In genomic region chr17:58006924-58007780, GRCh38 we compare ENCODE assay signal across 8 cellular contexts. TPM values are rescaled to one million over a fixed set of nuclear protein-coding genes. Genes with fewer than 3 reads are reported as not detected.
DNase-seq lines count a peak whose midpoint lies in the region; ATAC-seq lines count a peak whose summit lies in the region.

TSS of gene SRSF1 (minus strand) at chr17:58007246. CDS start at chr17:58007137, 109 bp downstream.

- DNase-seq in CD8-positive, alpha-beta memory T cell: peak; percentile 95 to 99 (median 98)
- DNase-seq in HS-5 (ENCODE audit: low read depth) (peak; percentile 96), medulla oblongata (ENCODE audit: extremely low spot score) (peak; percentile 98)
- DNase-seq in NK-92 treated with Interleukin-12 subunit alpha and Interleukin-12 subunit beta, amount 100 ng/mL, for 24 hours (lab: John Stamatoyannopoulos, UW): peak; percentile 97
- DNase-seq in activated CD8-positive, alpha-beta memory T cell treated with anti-CD3 and anti-CD28 coated beads for 24 hours: peak; percentile 98
- peak; percentile 94 to 96 (median 95) for DNase-seq in effector memory CD4-positive, alpha-beta T cell
- DNase-seq in stimulated activated CD8-positive, alpha-beta memory T cell treated with anti-CD3 and anti-CD28 coated beads, Interleukin-12 subunit alpha, Interleukin-12 subunit beta, amount 100 ng/mL, for 1 hour (ENCODE audit: low read depth): peak; percentile 98

- peaks cover 0 to 10% of the 10 kb centered on the region in 2 donors for H3K27me3 Mint-ChIP-seq in CD8-positive, alpha-beta memory T cell

- H3K27me3 ChIP-seq in CD8-positive, alpha-beta memory T cell (ENCODE audit: insufficient read depth, low read length, poor library complexity, severe bottlenecking): no peaks in the 10 kb centered on the region
- H3K27me3 ChIP-seq in effector memory CD4-positive, alpha-beta T cell (replicated peaks; ENCODE audit: control insufficient read depth, insufficient read depth, low read length, poor library complexity, severe bottlenecking): no peaks in the 10 kb centered on the region

- H3K27ac Mint-ChIP-seq in CD8-positive, alpha-beta memory T cell: peak within 1 kb of the TSS; percentile 95 to 100 (median 99)

- peaks cover 32% of the 10 kb centered on the region for H3K36me3 ChIP-seq in CD8-positive, alpha-beta memory T cell (ENCODE audit: insufficient read depth, low read length)
- peaks cover 37% of the 10 kb centered on the region for H3K36me3 ChIP-seq in effector memory CD4-positive, alpha-beta T cell (ENCODE audit: control insufficient read depth, insufficient read depth, low read length)

- POLR2A ChIA-PET in CD8-positive, alpha-beta memory T cell (lab: Charles Lee): interaction anchor here (0.6 to 2.8 kb wide), 12 partner anchors 15 to 345 kb away, joined by 3 to 31 read pairs (median 4); partner anchors contain the start of genes DYNLL2, MRPS23, SUPT4H1 and VEZF1

- H3K4me3 ChIP-seq in CD8-positive, alpha-beta memory T cell (ENCODE audit: low read length): peak within 1 kb of the TSS; percentile 86
- H3K4me3 ChIP-seq in effector memory CD4-positive, alpha-beta T cell (ENCODE audit: insufficient read depth, low read depth, low read length, poor library complexity, severe bottlenecking): peak within 1 kb of the TSS; percentile 99

- H3K4me1 ChIP-seq in CD8-positive, alpha-beta memory T cell (ENCODE audit: insufficient read depth, low read length): peaks cover 39% of the 10 kb centered on the region
- peaks cover 23% of the 10 kb centered on the region for H3K4me1 ChIP-seq in effector memory CD4-positive, alpha-beta T cell (ENCODE audit: control insufficient read depth, insufficient read depth, low read length, poor library complexity, severe bottlenecking)

- H3K9me3 ChIP-seq in CD8-positive, alpha-beta memory T cell (ENCODE audit: low read length): no peaks in the 10 kb centered on the region
- no peaks in the 10 kb centered on the region for H3K9me3 ChIP-seq in effector memory CD4-positive, alpha-beta T cell (ENCODE audit: control insufficient read depth, low read length)

- peak within 1 kb of the TSS; percentile 99 to 100 (median 100) for H3K4me3 Mint-ChIP-seq in CD8-positive, alpha-beta memory T cell

- peaks cover 9 to 57% (median 23%) of the 10 kb centered on the region in 3 donors for H3K36me3 Mint-ChIP-seq in CD8-positive, alpha-beta memory T cell

- H3K27ac ChIP-seq in CD8-positive, alpha-beta memory T cell (ENCODE audit: low read depth, low read length): peak within 1 kb of the TSS; percentile 96
- H3K27ac ChIP-seq in effector memory CD4-positive, alpha-beta T cell (ENCODE audit: insufficient read depth, low read length, poor library complexity, severe bottlenecking): peak within 1 kb of the TSS; percentile 98

- peak; percentile 77 for ATAC-seq in GM19468 (IDR thresholded peaks at IDR 0.05; ENCODE audit: extremely low read depth, unreplicated experiment)

- CTCF ChIA-PET in CD8-positive, alpha-beta memory T cell (lab: Charles Lee): interaction anchor here (0.8 to 2.2 kb wide), 15 partner anchors 8 to 309 kb away, joined by 3 to 7 read pairs (median 4); partner anchors contain the start of genes CUEDC1 and VEZF1

- peaks cover 48 to 59% (median 56%) of the 10 kb centered on the region in 3 donors for H3K4me1 Mint-ChIP-seq in CD8-positive, alpha-beta memory T cell

- no peaks in the 10 kb centered on the region for H3K9me3 Mint-ChIP-seq in CD8-positive, alpha-beta memory T cell

RNA-seq across cellular contexts. Expression of gene SRSF1, which starts in this region (rescaled TPM):
- total RNA-seq in CD8-positive, alpha-beta memory T cell: 100 to 1,000 TPM; 469 to 492 TPM
- 50.6 TPM for polyA plus RNA-seq in CD8-positive, alpha-beta memory T cell

Comparison
In these comparisons a context has a peak if more than half of its experiments do, and no peak if none do; other contexts are left out.
1. Peak in every context shown above with its lines: DNase-seq, ATAC-seq, H3K4me3 ChIP-seq and H3K27ac ChIP-seq.